In the genomic region with DNA sequence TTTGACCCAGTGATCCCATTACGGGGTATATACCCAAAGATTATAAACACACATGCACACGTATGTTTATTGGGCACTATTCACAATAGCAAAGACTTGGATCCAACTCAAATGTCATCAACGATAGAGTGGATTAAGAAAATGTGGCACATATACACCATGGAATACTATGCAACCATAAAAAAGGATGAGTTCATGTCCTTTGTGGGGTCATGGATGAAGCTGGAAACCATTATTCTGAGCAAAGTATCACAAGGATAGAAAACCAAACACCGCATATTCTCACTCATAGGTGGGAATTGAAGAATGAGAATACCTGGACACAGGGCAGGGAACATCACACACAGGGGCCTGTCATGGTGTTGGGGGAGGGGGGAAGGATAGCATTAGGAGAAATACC, we compare ENCODE assay signal across 2 cellular contexts.
TF ChIP-seq lines count a peak whose summit lies in the region.
"Not testable (repeated sequence)": the region's sequence is repeated elsewhere in the genome, so short reads cannot be mapped to it uniquely, and the experiment has no call there.

No MANE protein-coding gene starts in this region.

TF ChIP-seq in HEK293, 187 proteins besides CTCF, POLR2A, EP300 and RAD21:
- peak; percentile 97 for TF ChIP-seq ZNF146 (tag by site-specific recombination; IDR thresholded peaks at IDR 0.05)

TF ChIP-seq in K562, 482 proteins besides CTCF, POLR2A, EP300 and RAD21:
- TF ChIP-seq KDM1A (IDR thresholded peaks at IDR 0.05) (peak; percentile 85 to 90), NR2C1 (IDR thresholded peaks at IDR 0.05) (peak; percentile 24; the same call in 1 of the 2 replicates), RBM25 (IDR thresholded peaks at IDR 0.05; ENCODE audit: low read depth, low read length, severe bottlenecking) (peak; percentile 37), HDAC1 (IDR thresholded peaks at IDR 0.05) (peak; percentile 36 to 48; a peak in 2 of 4 replicates), THRAP3 (IDR thresholded peaks at IDR 0.05; ENCODE audit: borderline replicate concordance) (peak; percentile 39; the same call in 1 of the 2 replicates), ZNF146 (CRISPR knock-in tag; IDR thresholded peaks at IDR 0.05; ENCODE audit: unreplicated experiment) (peak; percentile 99), SMARCA5 (IDR thresholded peaks at IDR 0.05) (peak; percentile 92; the same call in 1 of the 2 replicates), BCOR (IDR thresholded peaks at IDR 0.05) (peak; percentile 93), ESRRA (IDR thresholded peaks at IDR 0.05; ENCODE audit: borderline replicate concordance, low read depth) (peak; percentile 54), HDAC2 (IDR thresholded peaks at IDR 0.05) (peak; percentile 63; the same call in 1 of the 2 replicates)
- TF ChIP-seq NR2C1 (tag; IDR thresholded peaks at IDR 0.05), result not testable (repeated sequence)
- TF ChIP-seq, protein P1, sequence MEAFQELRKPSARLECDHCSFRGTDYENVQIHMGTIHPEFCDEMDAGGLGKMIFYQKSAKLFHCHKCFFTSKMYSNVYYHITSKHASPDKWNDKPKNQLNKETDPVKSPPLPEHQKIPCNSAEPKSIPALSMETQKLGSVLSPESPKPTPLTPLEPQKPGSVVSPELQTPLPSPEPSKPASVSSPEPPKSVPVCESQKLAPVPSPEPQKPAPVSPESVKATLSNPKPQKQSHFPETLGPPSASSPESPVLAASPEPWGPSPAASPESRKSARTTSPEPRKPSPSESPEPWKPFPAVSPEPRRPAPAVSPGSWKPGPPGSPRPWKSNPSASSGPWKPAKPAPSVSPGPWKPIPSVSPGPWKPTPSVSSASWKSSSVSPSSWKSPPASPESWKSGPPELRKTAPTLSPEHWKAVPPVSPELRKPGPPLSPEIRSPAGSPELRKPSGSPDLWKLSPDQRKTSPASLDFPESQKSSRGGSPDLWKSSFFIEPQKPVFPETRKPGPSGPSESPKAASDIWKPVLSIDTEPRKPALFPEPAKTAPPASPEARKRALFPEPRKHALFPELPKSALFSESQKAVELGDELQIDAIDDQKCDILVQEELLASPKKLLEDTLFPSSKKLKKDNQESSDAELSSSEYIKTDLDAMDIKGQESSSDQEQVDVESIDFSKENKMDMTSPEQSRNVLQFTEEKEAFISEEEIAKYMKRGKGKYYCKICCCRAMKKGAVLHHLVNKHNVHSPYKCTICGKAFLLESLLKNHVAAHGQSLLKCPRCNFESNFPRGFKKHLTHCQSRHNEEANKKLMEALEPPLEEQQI (IDR thresholded peaks at IDR 0.05), result peak; percentile 68
- TF ChIP-seq, protein P2, sequence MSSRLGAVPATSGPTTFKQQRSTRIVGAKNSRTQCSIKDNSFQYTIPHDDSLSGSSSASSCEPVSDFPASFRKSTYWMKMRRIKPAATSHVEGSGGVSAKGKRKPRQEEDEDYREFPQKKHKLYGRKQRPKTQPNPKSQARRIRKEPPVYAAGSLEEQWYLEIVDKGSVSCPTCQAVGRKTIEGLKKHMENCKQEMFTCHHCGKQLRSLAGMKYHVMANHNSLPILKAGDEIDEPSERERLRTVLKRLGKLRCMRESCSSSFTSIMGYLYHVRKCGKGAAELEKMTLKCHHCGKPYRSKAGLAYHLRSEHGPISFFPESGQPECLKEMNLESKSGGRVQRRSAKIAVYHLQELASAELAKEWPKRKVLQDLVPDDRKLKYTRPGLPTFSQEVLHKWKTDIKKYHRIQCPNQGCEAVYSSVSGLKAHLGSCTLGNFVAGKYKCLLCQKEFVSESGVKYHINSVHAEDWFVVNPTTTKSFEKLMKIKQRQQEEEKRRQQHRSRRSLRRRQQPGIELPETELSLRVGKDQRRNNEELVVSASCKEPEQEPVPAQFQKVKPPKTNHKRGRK (tag; IDR thresholded peaks at IDR 0.05), result 0 out of 2 replicates have a peak, but pooled peaks have one; percentile 2
